ENCODE assay signal across 27 cellular contexts in genomic region chr20:57869291-57869950, GRCh38.
A peak's percentile ranks its signal among the peaks of the same experiment; 100 is the strongest.
DNase-seq lines count a peak whose midpoint lies in the region; ATAC-seq, FAIRE-seq and TF ChIP-seq lines count a peak whose summit lies in the region.
"Had no signal": no experiment of that assay in that cellular context is flagged by ENCODE, and none has a peak within 500 bp of the region (broad histone marks: within the 10 kb centered on the region; RNA-seq: fewer than 3 reads in every experiment).

No MANE protein-coding gene starts in this region.

- no peaks in the 10 kb centered on the region for H3K79me2 ChIP-seq in astrocyte (ENCODE audit: insufficient read depth, low read length)

- H3K9ac ChIP-seq in astrocyte (ENCODE audit: low read length), result no peak overlapping the region
- H3K9ac ChIP-seq: BLaER1, KMS-11 had no signal

- FAIRE-seq in astrocyte (lab: Jason Lieb, UNC), result no peak
- peak; percentile 79 for FAIRE-seq in urothelium cell line (lab: Jason Lieb, UNC)
- FAIRE-seq: GM12892 had no signal

- no peak overlapping the region for H3K27ac Mint-ChIP-seq in activated CD8-positive, alpha-beta memory T cell treated with anti-CD3 and anti-CD28 coated beads, Interleukin-2, amount 10 ng/mL, durations not matched to agents 7 days and 5 days
- H3K27ac Mint-ChIP-seq in astrocyte (ENCODE audit: unreplicated experiment) (peak overlapping the region; percentile 78), progenitor cell of endocrine pancreas (no peak overlapping the region)
- H3K27ac Mint-ChIP-seq: CD4-positive, CD25-positive, alpha-beta regulatory T cell; HFFc6; IgD-negative memory B cell had no signal

- H3K9me3 Mint-ChIP-seq in activated CD8-positive, alpha-beta memory T cell treated with anti-CD3 and anti-CD28 coated beads, Interleukin-2, amount 10 ng/mL, durations not matched to agents 7 days and 5 days (ENCODE audit: low read depth), result no peaks in the 10 kb centered on the region
- peaks cover 9% of the 10 kb centered on the region for H3K9me3 Mint-ChIP-seq in astrocyte (ENCODE audit: unreplicated experiment)
- H3K9me3 Mint-ChIP-seq in progenitor cell of endocrine pancreas (ENCODE audit: low read depth), result no peaks in the 10 kb centered on the region
- H3K9me3 Mint-ChIP-seq: CD4-positive, CD25-positive, alpha-beta regulatory T cell; HFFc6 had no signal

- H3K9me3 ChIP-seq in astrocyte (ENCODE audit: insufficient read depth, low read depth, low read length), result no peaks in the 10 kb centered on the region

- no peaks in the 10 kb centered on the region for H3K36me3 ChIP-seq in astrocyte (ENCODE audit: insufficient read depth, low read length)
- H3K36me3 ChIP-seq: BLaER1 had no signal

- H3K36me3 Mint-ChIP-seq in activated CD8-positive, alpha-beta memory T cell treated with anti-CD3 and anti-CD28 coated beads, Interleukin-2, amount 10 ng/mL, durations not matched to agents 7 days and 5 days, result no peaks in the 10 kb centered on the region
- H3K36me3 Mint-ChIP-seq in astrocyte (ENCODE audit: low read depth, unreplicated experiment) (no peaks in the 10 kb centered on the region), progenitor cell of endocrine pancreas (ENCODE audit: insufficient read depth) (no peaks in the 10 kb centered on the region)
- H3K36me3 Mint-ChIP-seq: CD4-positive, CD25-positive, alpha-beta regulatory T cell; IgD-negative memory B cell had no signal

- no peak overlapping the region for H3K27ac ChIP-seq in astrocyte (ENCODE audit: low read depth, low read length)
- H3K27ac ChIP-seq: BLaER1, KMS-11 had no signal

- peaks cover 2% of the 10 kb centered on the region for H3K4me1 Mint-ChIP-seq in activated CD8-positive, alpha-beta memory T cell treated with anti-CD3 and anti-CD28 coated beads, Interleukin-2, amount 10 ng/mL, durations not matched to agents 7 days and 5 days
- H3K4me1 Mint-ChIP-seq in astrocyte (ENCODE audit: low read depth, unreplicated experiment), result peaks cover 6% of the 10 kb centered on the region
- no peaks in the 10 kb centered on the region for H3K4me1 Mint-ChIP-seq in progenitor cell of endocrine pancreas (ENCODE audit: low read depth)
- H3K4me1 Mint-ChIP-seq: IgD-negative memory B cell had no signal

- no peak for ATAC-seq in activated CD8-positive, alpha-beta memory T cell treated with anti-CD3 and anti-CD28 coated beads, Interleukin-2, amount 10 ng/mL, durations not matched to agents 7 days and 5 days
- ATAC-seq in left lobe of liver, result no peak
- ATAC-seq in GM21529 (IDR thresholded peaks at IDR 0.05; ENCODE audit: unreplicated experiment), result no peak
- no peak for ATAC-seq in HG03280 (IDR thresholded peaks at IDR 0.05; ENCODE audit: unreplicated experiment)

- no peak overlapping the region for H3K4me3 Mint-ChIP-seq in activated CD8-positive, alpha-beta memory T cell treated with anti-CD3 and anti-CD28 coated beads, Interleukin-2, amount 10 ng/mL, durations not matched to agents 7 days and 5 days
- no peak overlapping the region for H3K4me3 Mint-ChIP-seq in astrocyte (ENCODE audit: unreplicated experiment)
- no peak overlapping the region for H3K4me3 Mint-ChIP-seq in progenitor cell of endocrine pancreas (ENCODE audit: low read depth)
- H3K4me3 Mint-ChIP-seq: CD4-positive, CD25-positive, alpha-beta regulatory T cell; HFFc6; IgD-negative memory B cell had no signal

- CTCF ChIA-PET in activated CD8-positive, alpha-beta memory T cell treated with anti-CD3 and anti-CD28 coated beads, Interleukin-2, amount 10 ng/mL, durations not matched to agents 7 days and 5 days (lab: Charles Lee), result no interaction called here

- H3K27me3 Mint-ChIP-seq in activated CD8-positive, alpha-beta memory T cell treated with anti-CD3 and anti-CD28 coated beads, Interleukin-2, amount 10 ng/mL, durations not matched to agents 7 days and 5 days, result peaks cover 24% of the 10 kb centered on the region
- H3K27me3 Mint-ChIP-seq in astrocyte (ENCODE audit: low read depth, unreplicated experiment), result peaks cover 64% of the 10 kb centered on the region
- peaks cover 45% of the 10 kb centered on the region for H3K27me3 Mint-ChIP-seq in progenitor cell of endocrine pancreas

- no peak for TF ChIP-seq CTCF in astrocyte (IDR thresholded peaks at IDR 0.05; ENCODE audit: insufficient read depth, low read depth, low read length)
- no peak for TF ChIP-seq CTCF in progenitor cell of endocrine pancreas (IDR thresholded peaks at IDR 0.05; ENCODE audit: unreplicated experiment)

- H3K27me3 ChIP-seq in astrocyte (ENCODE audit: insufficient read depth, low read length), result peaks cover 8% of the 10 kb centered on the region
- H3K27me3 ChIP-seq: BLaER1 had no signal

- H3K4me1 ChIP-seq in astrocyte (ENCODE audit: insufficient read depth, low read length), result no peaks in the 10 kb centered on the region

- DNase-seq in activated CD8-positive, alpha-beta memory T cell treated with anti-CD3 and anti-CD28 coated beads, Interleukin-2, amount 10 ng/mL, durations not matched to agents 7 days and 5 days, result peak; percentile 9
- no peak for DNase-seq in activated CD8-positive, alpha-beta memory T cell treated with anti-CD3 and anti-CD28 coated beads, Interleukin-2, amount 50 U/mL, for 48 hours
- DNase-seq in astrocyte (ENCODE audit: low read depth) (no peak), left lobe of liver (ENCODE audit: low spot score) (peak; percentile 15), urothelium cell line (ENCODE audit: low spot score) (no peak), progenitor cell of endocrine pancreas (ENCODE audit: low spot score, unreplicated experiment) (no peak)
- DNase-seq: CD4-positive, CD25-positive, alpha-beta regulatory T cell; DMS153; DND-41; H7; HFFc6; MM.1S; NCI-H1048; NCI-H187; NCI-H2171 treated with DMSO at 0.1 percent for 48 hours; NCI-H345; NCI-H510A treated with DMSO at 0.1 percent for 48 hours; NCI-H748 treated with DMSO at 0.1 percent for 48 hours; NK-92 treated with Interleukin-12 subunit alpha and Interleukin-12 subunit beta, amount 100 ng/mL, for 24 hours; RPMI8226; SHP77 had no signal

- no peak overlapping the region for H3K4me2 ChIP-seq in astrocyte (ENCODE audit: low read length)
- H3K4me2 ChIP-seq: KMS-11 had no signal

- H2AFZ ChIP-seq in astrocyte (ENCODE audit: low read depth, low read length), result no peak overlapping the region

- no peak overlapping the region for H3K4me3 ChIP-seq in astrocyte (ENCODE audit: insufficient read depth, low read depth, low read length)
- H3K4me3 ChIP-seq: BLaER1 had no signal

- no peaks in the 10 kb centered on the region for H4K20me1 ChIP-seq in astrocyte (ENCODE audit: insufficient read depth, low read length)
- H4K20me1 ChIP-seq: BLaER1 had no signal

Comparison
In these comparisons a context has a peak if more than half of its experiments do, and no peak if none do; other contexts are left out.
1. DNase-seq: peak in activated CD8-positive, alpha-beta memory T cell treated with anti-CD3 and anti-CD28 coated beads, Interleukin-2, amount 10 ng/mL, durations not matched to agents 7 days and 5 days (single experiment) and left lobe of liver (single experiment); none in activated CD8-positive, alpha-beta memory T cell treated with anti-CD3 and anti-CD28 coated beads, Interleukin-2, amount 50 U/mL, for 48 hours (single experiment), astrocyte (single experiment), urothelium cell line (single experiment) and progenitor cell of endocrine pancreas (single experiment).